Comparison of ENCODE assay signal across 19 cellular contexts in the genomic region with DNA sequence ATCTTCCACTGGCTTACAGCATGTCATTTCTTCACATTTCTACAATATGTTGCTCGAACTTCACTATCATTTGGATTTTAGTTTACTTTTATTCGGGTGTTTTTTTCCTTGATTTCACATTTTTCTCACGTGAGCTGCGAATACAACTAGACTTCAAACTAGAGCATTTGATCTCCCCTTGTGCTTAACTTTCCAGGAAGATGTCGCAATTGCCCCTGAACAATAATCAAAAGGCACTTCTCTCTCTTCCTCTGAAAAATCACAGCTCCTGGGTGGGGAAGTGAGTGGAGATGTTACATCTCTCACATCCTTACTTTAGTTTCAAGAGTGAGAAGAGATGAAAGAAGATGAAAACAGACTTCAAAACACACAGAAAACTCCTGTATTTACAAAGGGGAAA.
DNase-seq lines count a peak whose midpoint lies in the region; ATAC-seq and TF ChIP-seq lines count a peak whose summit lies in the region.
"Had no signal": no experiment of that assay in that cellular context is flagged by ENCODE, and none has a peak within 500 bp of the region (broad histone marks: within the 10 kb centered on the region; RNA-seq: fewer than 3 reads in every experiment).

No MANE protein-coding gene starts in this region.

- no peak overlapping the region for H4K8ac ChIP-seq in neuronal stem cell (ENCODE audit: low read depth, low read length)

- no peaks in the 10 kb centered on the region for H3F3A ChIP-seq in PC-9 (ENCODE audit: insufficient read depth, low read depth)

- H2BK12ac ChIP-seq in neuronal stem cell (ENCODE audit: low read length): no peak overlapping the region

- no peak for TF ChIP-seq CTCF in A673 (conservative IDR thresholded peaks at IDR 0.05; ENCODE audit: low read depth, low read length)
- no peak for TF ChIP-seq CTCF in PC-9 (conservative IDR thresholded peaks at IDR 0.05)

- H4K91ac ChIP-seq in neuronal stem cell (ENCODE audit: low read depth, low read length, poor library complexity): no peak overlapping the region

- no CpG with 5 or more reads among the region's 5 CpGs for WGBS in neuronal stem cell (ENCODE audit: extremely low coverage in 2 of 2, insufficient read length in 2 of 2, insufficient replicate concordance in 1 of 2), 2 donors

- BruUV-seq in A673 (replicated peaks; lab: Mats Ljungman, UMichigan): no TSS peak
- BruUV-seq in PC-9 (replicated peaks; lab: Mats Ljungman, UMichigan): no TSS peak

- no peak overlapping the region for H2BK15ac ChIP-seq in neuronal stem cell (ENCODE audit: low read length)

- no peak for TF ChIP-seq RAD21 in Ishikawa (IDR thresholded peaks at IDR 0.05; ENCODE audit: low read depth)

- H2BK5ac ChIP-seq in neuronal stem cell (ENCODE audit: low read length): no peak overlapping the region

- POLR2A ChIA-PET in A673 (lab: Charles Lee; ENCODE audit: low non-redundant PET) (no interaction called here), PC-9 (lab: Charles Lee; ENCODE audit: unreplicated experiment) (no interaction called here)

- ATAC-seq in HG02763 (IDR thresholded peaks at IDR 0.05; ENCODE audit: unreplicated experiment): no peak
- ATAC-seq: CD8-positive, alpha-beta T cell; GM12878 had no signal

- H3K27me3 ChIP-seq in A673 (replicated peaks; ENCODE audit: insufficient read depth, low read depth, low read length, poor library complexity): no peaks in the 10 kb centered on the region
- no peaks in the 10 kb centered on the region for H3K27me3 ChIP-seq in PC-9 (ENCODE audit: insufficient read depth, low read depth)
- no peaks in the 10 kb centered on the region for H3K27me3 ChIP-seq in neuronal stem cell (ENCODE audit: control insufficient read depth in 3 of 3, insufficient read depth in 3 of 3, low read depth in 1 of 3, low read length in 3 of 3)
- H3K27me3 ChIP-seq: BLaER1 had no signal

- intact Hi-C loops in A673 (cut with micrococcal nuclease; ENCODE audit: unreplicated experiment): no loop called here
- intact Hi-C loops in PC-9 (cut with micrococcal nuclease; ENCODE audit: unreplicated experiment): no loop called here

- H3K9me2 ChIP-seq in PC-9 (ENCODE audit: insufficient read depth): no peaks in the 10 kb centered on the region

- no peak overlapping the region for H2AK5ac ChIP-seq in neuronal stem cell (ENCODE audit: low read depth, low read length)

- no peak overlapping the region for H2BK120ac ChIP-seq in neuronal stem cell (ENCODE audit: low read depth, low read length)

- no peak overlapping the region for H3K23ac ChIP-seq in neuronal stem cell (ENCODE audit: low read depth, low read length, poor library complexity)

- CTCF ChIA-PET in A673 (lab: Charles Lee) (no interaction called here), PC-9 (lab: Charles Lee) (no interaction called here)

- no peaks in the 10 kb centered on the region for H3K9me3 ChIP-seq in A673 (ENCODE audit: low read depth, low read length, poor library complexity, severe bottlenecking)
- no peaks in the 10 kb centered on the region for H3K9me3 ChIP-seq in PC-9 (ENCODE audit: insufficient read depth, low read depth)
- H3K9me3 ChIP-seq in neuronal stem cell (replicated peaks in 1 of 2; ENCODE audit: control insufficient read depth in 2 of 2, insufficient read depth in 1 of 2, low read depth in 1 of 2, low read length in 2 of 2): no peaks in the 10 kb centered on the region
- H3K9me3 ChIP-seq: BLaER1 had no signal

- no peak overlapping the region for H3K4ac ChIP-seq in neuronal stem cell (ENCODE audit: low read length)

- H3K27ac ChIP-seq in A673 (ENCODE audit: low read depth, low read length, poor library complexity, severe bottlenecking) (no peak overlapping the region), PC-9 (no peak overlapping the region), neuronal stem cell (replicated peaks; ENCODE audit: low read length) (no peak overlapping the region)
- H3K27ac ChIP-seq: BLaER1, C4-2B, GM23248 had no signal

- no peak overlapping the region for H3K4me3 ChIP-seq in A673 (ENCODE audit: low read depth, low read length, poor library complexity, severe bottlenecking)
- H3K4me3 ChIP-seq in PC-9: no peak overlapping the region
- H3K4me3 ChIP-seq in neuronal stem cell (ENCODE audit: low read length in 2 of 2): no peak overlapping the region
- H3K4me3 ChIP-seq: BLaER1, GM12878, GM23248 had no signal

- no peak overlapping the region for H3K18ac ChIP-seq in neuronal stem cell (ENCODE audit: low read length)

- no peak overlapping the region for H3K14ac ChIP-seq in neuronal stem cell (ENCODE audit: low read length)

- H3K4me2 ChIP-seq in PC-9: no peak overlapping the region
- no peak overlapping the region for H3K4me2 ChIP-seq in neuronal stem cell (ENCODE audit: insufficient read depth, low read length, poor library complexity, severe bottlenecking)
- H3K4me2 ChIP-seq: BLaER1 had no signal

- TF ChIP-seq EP300 in Ishikawa (IDR thresholded peaks at IDR 0.05; ENCODE audit: borderline replicate concordance): no peak

- H3K36me3 ChIP-seq in A673 (ENCODE audit: insufficient read depth, low read length, poor library complexity, severe bottlenecking) (no peaks in the 10 kb centered on the region), PC-9 (ENCODE audit: low read depth) (no peaks in the 10 kb centered on the region), neuronal stem cell (replicated peaks in 1 of 2; ENCODE audit: control insufficient read depth in 2 of 2, insufficient read depth in 2 of 2, low read length in 2 of 2) (no peaks in the 10 kb centered on the region)
- H3K36me3 ChIP-seq: BLaER1 had no signal

- no peaks in the 10 kb centered on the region for H3K79me2 ChIP-seq in PC-9 (ENCODE audit: low read depth)

- no peaks in the 10 kb centered on the region for H4K20me1 ChIP-seq in PC-9 (ENCODE audit: insufficient read depth)
- H4K20me1 ChIP-seq: BLaER1 had no signal

- H3K4me1 ChIP-seq in A673 (ENCODE audit: insufficient read depth, low read length, poor library complexity, severe bottlenecking) (no peaks in the 10 kb centered on the region), PC-9 (replicated peaks; ENCODE audit: insufficient read depth) (no peaks in the 10 kb centered on the region), neuronal stem cell (ENCODE audit: control insufficient read depth in 2 of 2, insufficient read depth in 1 of 2, low read depth in 1 of 2, low read length in 2 of 2) (no peaks in the 10 kb centered on the region)
- H3K4me1 ChIP-seq: BLaER1 had no signal

- 0 out of 2 replicates have a peak overlapping the region, but pooled peaks have one; percentile 3 for H2AFZ ChIP-seq in PC-9
- H2AFZ ChIP-seq in neuronal stem cell (ENCODE audit: low read length): peak overlapping the region; percentile 34
- H2AFZ ChIP-seq: GM23248 had no signal

- DNase-seq in A673 (ENCODE audit: low spot score) (peak; percentile 4), PC-9 (no peak), neuronal stem cell (ENCODE audit: low spot score) (no peak)
- no peak for DNase-seq in stimulated activated CD4-positive, alpha-beta T cell treated with anti-CD3 and anti-CD28 coated beads, Interleukin-15, amount 100 ng/mL, for 24 hours
- DNase-seq in activated CD4-positive, CD25-positive, alpha-beta regulatory T cell (lab: John Stamatoyannopoulos, UW): no peak
- DNase-seq: CD4-positive, CD25-positive, alpha-beta regulatory T cell; CD8-positive, alpha-beta T cell; DMS 273 treated with DMSO at 0.1 percent for 48 hours; DMS79; EL; GDM1; GM23248; H7; HCEC 1CT had no signal

- no peaks in the 10 kb centered on the region for H3K79me1 ChIP-seq in neuronal stem cell (ENCODE audit: low read depth, low read length)

- no peak overlapping the region for H3K9ac ChIP-seq in neuronal stem cell (ENCODE audit: low read depth, low read length, poor library complexity)
- H3K9ac ChIP-seq: BLaER1, GM23248 had no signal

TF ChIP-seq in Ishikawa, 13 proteins besides CTCF, POLR2A, EP300 and RAD21:
- no peak for TF ChIP-seq TAF1 (IDR thresholded peaks at IDR 0.05; ENCODE audit: low read depth)
- TF ChIP-seq CEBPB (IDR thresholded peaks at IDR 0.05): peak; percentile 54; the same call in 1 of the 2 replicates
